Comparison of ENCODE assay signal across 11 cellular contexts in the genomic region with DNA sequence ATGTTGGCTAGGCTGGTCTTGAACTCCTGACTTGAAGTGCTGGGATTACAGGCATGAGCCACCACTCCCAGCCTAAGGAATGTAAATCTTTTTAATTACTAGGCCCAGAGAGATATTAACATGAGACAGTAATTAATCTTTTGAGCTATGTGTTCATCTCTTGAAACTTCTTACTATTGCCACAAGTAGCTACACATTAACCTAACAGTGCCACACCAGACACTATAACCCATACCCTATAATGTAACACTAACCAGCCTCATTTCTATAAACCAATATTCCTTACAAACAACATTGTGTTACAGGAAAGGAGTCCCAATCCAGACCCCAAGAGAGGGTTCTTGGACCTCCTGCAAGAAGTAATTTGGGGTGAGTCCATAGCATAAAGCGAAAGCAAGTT. TPM values are rescaled to one million over a fixed set of nuclear protein-coding genes. Genes with fewer than 3 reads are reported as not detected.
"Had no signal": no experiment of that assay in that cellular context is flagged by ENCODE, and none has a peak within 500 bp of the region (broad histone marks: within the 10 kb centered on the region; RNA-seq: fewer than 3 reads in every experiment).

No MANE protein-coding gene starts in this region.

- ATAC-seq: GM23338, HCT116 had no signal

- H3K27ac Mint-ChIP-seq: GM23338, H9, HFFc6 had no signal

- H3K4me3 ChIP-seq: GM23248, GM23338, HAP-1 had no signal

- H3K9ac ChIP-seq: GM23248 had no signal

- H3K4me1 Mint-ChIP-seq: GM23338 had no signal

- H3K27ac ChIP-seq: GM23248 had no signal

- H3K4me1 ChIP-seq: HAP-1 had no signal

- DNase-seq: GM23248, GOT3, H7, H9, HCEC 1CT, HFFc6 had no signal

- H3K4me2 ChIP-seq: GM23338 had no signal

- H3K9me3 ChIP-seq: HAP-1 had no signal

- H2AFZ ChIP-seq: GM23248, GM23338 had no signal

- H3K4me3 Mint-ChIP-seq: GM23338, H9, HFFc6 had no signal

- H3K9me3 Mint-ChIP-seq: GM23338, H9, HFFc6 had no signal

- FAIRE-seq: H1, H54 had no signal

- H3K36me3 ChIP-seq: HAP-1 had no signal

RNA-seq across cellular contexts. Expression of gene RCOR2, which starts 49.5 kb away (rescaled TPM):
- polyA plus RNA-seq: GM23248 had no signal
